ENCODE assay signal across 22 cellular contexts in the genomic region with DNA sequence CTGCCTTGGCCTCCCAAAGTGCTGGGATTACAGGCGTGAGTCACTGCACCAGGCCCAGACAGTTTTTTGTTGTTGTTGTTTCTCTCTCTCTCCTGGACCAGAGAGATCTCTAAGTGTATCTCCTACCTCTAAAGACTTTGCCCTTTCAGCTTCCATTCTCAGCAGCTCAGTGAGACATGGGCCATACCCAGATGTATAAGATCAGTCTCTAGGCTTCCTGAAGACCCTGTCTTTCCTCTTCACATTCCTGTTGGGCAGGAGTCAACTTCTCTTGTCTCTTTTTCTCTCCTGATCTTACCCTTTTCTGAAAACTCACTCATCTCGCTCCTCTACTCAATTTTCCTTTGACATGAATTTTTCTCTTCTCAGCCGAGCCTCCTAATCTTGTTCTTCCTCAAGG. TPM values are rescaled to one million over a fixed set of nuclear protein-coding genes. Genes with fewer than 3 reads are reported as not detected.
DNase-seq lines count a peak whose midpoint lies in the region; ATAC-seq and TF ChIP-seq lines count a peak whose summit lies in the region.
"Had no signal": no experiment of that assay in that cellular context is flagged by ENCODE, and none has a peak within 500 bp of the region (broad histone marks: within the 10 kb centered on the region; RNA-seq: fewer than 3 reads in every experiment).

No MANE protein-coding gene starts in this region.

- H3K27ac Mint-ChIP-seq in Caco-2 (ENCODE audit: unreplicated experiment), result peak overlapping the region; percentile 10
- H3K27ac Mint-ChIP-seq: B cell; CD8-positive, alpha-beta T cell; HFFc6 had no signal

- H3F3A ChIP-seq in PC-9 (ENCODE audit: insufficient read depth, low read depth), result peaks cover 12% of the 10 kb centered on the region; the same call in 1 of the 2 replicates

- no peaks in the 10 kb centered on the region for H3K27me3 ChIP-seq in Caco-2 (replicated peaks; ENCODE audit: control insufficient read depth, insufficient read depth, low read length)
- no peaks in the 10 kb centered on the region for H3K27me3 ChIP-seq in PC-9 (ENCODE audit: insufficient read depth, low read depth)
- H3K27me3 ChIP-seq in testis, result no peaks in the 10 kb centered on the region
- H3K27me3 ChIP-seq: BLaER1 treated with 17β-estradiol and CSF1 and Interleukin-3, amounts not matched to agents 10 nM and 100 nM had no signal

- no peaks in the 10 kb centered on the region for H4K20me1 ChIP-seq in PC-9 (ENCODE audit: insufficient read depth)
- H4K20me1 ChIP-seq: BLaER1 treated with 17β-estradiol and CSF1 and Interleukin-3, amounts not matched to agents 10 nM and 100 nM had no signal

- no peak for TF ChIP-seq CTCF in Caco-2 (IDR thresholded peaks at IDR 0.05; ENCODE audit: insufficient read depth in 1 of 2, low read depth in 1 of 2, low read length in 1 of 2, severe bottlenecking in 1 of 2, unreplicated experiment in 1 of 2)
- TF ChIP-seq CTCF in PC-9 (conservative IDR thresholded peaks at IDR 0.05), result no peak
- no peak for TF ChIP-seq CTCF in epithelial cell of esophagus (IDR thresholded peaks at IDR 0.05; ENCODE audit: insufficient read depth, low read depth, low read length, missing control alignments)
- no peak for TF ChIP-seq CTCF in testis (IDR thresholded peaks at IDR 0.05)

- POLR2A ChIA-PET in Caco-2 (lab: Charles Lee) (no interaction called here), PC-9 (lab: Charles Lee; ENCODE audit: unreplicated experiment) (no interaction called here)

- H3K36me3 ChIP-seq in Caco-2 (ENCODE audit: control insufficient read depth, insufficient read depth, low read length) (no peaks in the 10 kb centered on the region), PC-9 (ENCODE audit: low read depth) (no peaks in the 10 kb centered on the region), testis (ENCODE audit: low read depth, missing control alignments) (no peaks in the 10 kb centered on the region)

- ATAC-seq in HG03378 (IDR thresholded peaks at IDR 0.05; ENCODE audit: unreplicated experiment) (no peak), HG02970 (IDR thresholded peaks at IDR 0.05; ENCODE audit: low FRiP score, unreplicated experiment) (no peak)
- ATAC-seq: CD8-positive, alpha-beta T cell; GM12878; HCT116 had no signal

- WGBS in testis, 2 donors, result 53 to 65% methylated on average over 3 of the region's 3 CpGs

- DNase-seq in Caco-2, result peak in 1 of 2 experiments; percentile 28
- DNase-seq in PC-9, result peak; percentile 2 to 83
- peak; percentile 60 for DNase-seq in epithelial cell of esophagus (ENCODE audit: low read depth)
- no peak for DNase-seq in testis
- DNase-seq in glomerular visceral epithelial cell (ENCODE audit: extremely low spot score), result no peak
- DNase-seq: CD8-positive, alpha-beta T cell; DMS 273 treated with DMSO at 0.1 percent for 48 hours; DMS53; DND-41; EL; GOT3; H7; HFFc6 had no signal

- H3K9me3 Mint-ChIP-seq in Caco-2 (ENCODE audit: unreplicated experiment), result no peaks in the 10 kb centered on the region
- H3K9me3 Mint-ChIP-seq: CD8-positive, alpha-beta T cell; HFFc6 had no signal

- no peak overlapping the region for H3K4me3 Mint-ChIP-seq in Caco-2 (ENCODE audit: unreplicated experiment)
- H3K4me3 Mint-ChIP-seq: B cell; CD8-positive, alpha-beta T cell; HFFc6 had no signal

- TF ChIP-seq POLR2A in testis (IDR thresholded peaks at IDR 0.05), result no peak

- H3K4me1 ChIP-seq in Caco-2, result no peaks in the 10 kb centered on the region
- H3K4me1 ChIP-seq in PC-9 (replicated peaks; ENCODE audit: insufficient read depth), result peaks cover 14% of the 10 kb centered on the region
- peaks cover 20% of the 10 kb centered on the region for H3K4me1 ChIP-seq in testis

- intact Hi-C loops in Caco-2 (cut with micrococcal nuclease; ENCODE audit: unreplicated experiment), result no loop called here
- intact Hi-C loops in PC-9 (cut with micrococcal nuclease; ENCODE audit: unreplicated experiment), result no loop called here
- intact Hi-C loops in testis (cut with DNase I; ENCODE audit: low total_unique reads), result no loop called here

- H3K9me2 ChIP-seq in PC-9 (ENCODE audit: insufficient read depth), result no peaks in the 10 kb centered on the region

- H3K79me2 ChIP-seq in PC-9 (ENCODE audit: low read depth), result no peaks in the 10 kb centered on the region

- no peaks in the 10 kb centered on the region for H3K36me3 Mint-ChIP-seq in Caco-2 (ENCODE audit: insufficient read depth, unreplicated experiment)
- H3K36me3 Mint-ChIP-seq: CD8-positive, alpha-beta T cell had no signal

- no TSS peak for BruUV-seq in Caco-2 (replicated peaks; lab: Mats Ljungman, UMichigan)
- BruUV-seq in PC-9 (replicated peaks; lab: Mats Ljungman, UMichigan), result no TSS peak

- CTCF ChIA-PET in Caco-2 (lab: Charles Lee), result no interaction called here
- CTCF ChIA-PET in PC-9 (lab: Charles Lee), result no interaction called here

- peak overlapping the region; percentile 48 for H3K4me2 ChIP-seq in PC-9
- H3K4me2 ChIP-seq: BLaER1 treated with 17β-estradiol and CSF1 and Interleukin-3, amounts not matched to agents 10 nM and 100 nM had no signal

- no peaks in the 10 kb centered on the region for H3K9me3 ChIP-seq in Caco-2
- H3K9me3 ChIP-seq in PC-9 (ENCODE audit: insufficient read depth, low read depth), result no peaks in the 10 kb centered on the region
- H3K9me3 ChIP-seq in testis, result no peaks in the 10 kb centered on the region

- peak overlapping the region; percentile 52 for H3K27ac ChIP-seq in PC-9
- peak overlapping the region; percentile 53 to 68 for H3K27ac ChIP-seq in testis
- H3K27ac ChIP-seq: BLaER1 treated with 17β-estradiol and CSF1 and Interleukin-3, amounts not matched to agents 10 nM and 100 nM had no signal

- no peaks in the 10 kb centered on the region for H3K27me3 Mint-ChIP-seq in Caco-2 (ENCODE audit: insufficient read depth, unreplicated experiment)

- H3K4me1 Mint-ChIP-seq in Caco-2 (ENCODE audit: low read depth, unreplicated experiment), result peaks cover 7% of the 10 kb centered on the region
- H3K4me1 Mint-ChIP-seq: B cell had no signal

- no peak overlapping the region for H2AFZ ChIP-seq in PC-9

- H3K4me3 ChIP-seq in Caco-2 (ENCODE audit: low read depth, low read length), result no peak overlapping the region
- H3K4me3 ChIP-seq in PC-9, result no peak overlapping the region
- H3K4me3 ChIP-seq in epithelial cell of esophagus (ENCODE audit: low read length), result no peak overlapping the region
- H3K4me3 ChIP-seq in testis, result no peak overlapping the region
- H3K4me3 ChIP-seq: BLaER1 treated with 17β-estradiol and CSF1 and Interleukin-3, amounts not matched to agents 10 nM and 100 nM; GM12878 had no signal

RNA-seq across cellular contexts. Expression of gene KCNK13, which starts 42.0 kb away (rescaled TPM):
- not detected in 2 replicates for total RNA-seq in Caco-2 (2022)
- total RNA-seq in PC-9 (2021), result not detected in 2 replicates
- total RNA-seq in testis, result 10 to 100 TPM; 42.5 to 59.1 TPM
- 26.2 TPM for polyA plus RNA-seq in testis (ENCODE audit: insufficient read depth, low read depth, low replicate concordance)
- total RNA-seq: A172; B cell; CD8-positive, alpha-beta T cell; G401; GM12878; HFFc6; HT-29 had no signal
- polyA plus RNA-seq: GM12878 had no signal

Comparison
In these comparisons a context has a peak if more than half of its experiments do, and no peak if none do; other contexts are left out.
1. DNase-seq: peak in PC-9 (2 of 2) and epithelial cell of esophagus (single experiment); none in testis (single experiment) and glomerular visceral epithelial cell (single experiment).
2. RNA of gene KCNK13, which starts 42.0 kb away (total RNA-seq): 42.5 to 59.1 TPM in testis; not detected in Caco-2 and not detected in PC-9; every median in the first group is over 10 times any median in the second.